In genomic region chr12:57078519-57079404, GRCh38 we compare ENCODE assay signal across 8 cellular contexts. TPM values are rescaled to one million over a fixed set of nuclear protein-coding genes. Genes with fewer than 3 reads are reported as not detected.
DNase-seq lines count a peak whose midpoint lies in the region; TF ChIP-seq lines count a peak whose summit lies in the region.

Gene NEMP1 (minus strand): TSS chr12:57078791. CDS start chr12:57078745, 46 bp downstream.

- DNase-seq in ELF-1 (ENCODE audit: low read depth, low spot score) (peak; percentile 100), H7 (peak; percentile 97), M059J (ENCODE audit: low read depth) (peak; percentile 100), SHP77 (lab: John Stamatoyannopoulos, UW) (peak; percentile 99), fibroblast of pulmonary artery (ENCODE audit: low read depth) (peak; percentile 100)
- peak; percentile 93 for DNase-seq in activated effector memory CD4-positive, alpha-beta T cell treated with Interleukin-2 at 50 U/mL for 16 hours

- no peaks in the 10 kb centered on the region; the same call in 1 of the 2 replicates for H3K36me3 ChIP-seq in H7 (replicated peaks; ENCODE audit: control insufficient read depth, insufficient read depth, low read length)

- peak within 1 kb of the TSS; percentile 85 for H3K4me3 ChIP-seq in H7 (ENCODE audit: insufficient read depth, low read depth, low read length)
- H3K4me3 ChIP-seq in fibroblast of pulmonary artery (replicated peaks; ENCODE audit: low read depth, low read length), result peak within 1 kb of the TSS; percentile 80

- H3K4me1 Mint-ChIP-seq in nephron, result peaks cover 21% of the 10 kb centered on the region
- peaks cover 48% of the 10 kb centered on the region for H3K4me1 Mint-ChIP-seq in stimulated activated naive CD8-positive, alpha-beta T cell treated with anti-CD3 and anti-CD28 coated beads, Interleukin-15, Interleukin-2, amounts not matched to agents 100 ng/mL and 50 ng/mL, for 24 hours (ENCODE audit: low read depth)

- no peaks in the 10 kb centered on the region for H3K36me3 Mint-ChIP-seq in nephron (ENCODE audit: low read depth)
- H3K36me3 Mint-ChIP-seq in stimulated activated naive CD8-positive, alpha-beta T cell treated with anti-CD3 and anti-CD28 coated beads, Interleukin-15, Interleukin-2, amounts not matched to agents 100 ng/mL and 50 ng/mL, for 24 hours (ENCODE audit: low read depth), result peaks cover 4% of the 10 kb centered on the region

- H3K4me3 Mint-ChIP-seq in nephron, result peak within 1 kb of the TSS; percentile 91 to 93 (median 91)
- H3K4me3 Mint-ChIP-seq in stimulated activated naive CD8-positive, alpha-beta T cell treated with anti-CD3 and anti-CD28 coated beads, Interleukin-15, Interleukin-2, amounts not matched to agents 100 ng/mL and 50 ng/mL, for 24 hours, result peak within 1 kb of the TSS; percentile 97

- H3K27ac Mint-ChIP-seq in nephron, result peak within 1 kb of the TSS; percentile 84 to 95 (median 95)
- peak within 1 kb of the TSS; percentile 97 for H3K27ac Mint-ChIP-seq in stimulated activated naive CD8-positive, alpha-beta T cell treated with anti-CD3 and anti-CD28 coated beads, Interleukin-15, Interleukin-2, amounts not matched to agents 100 ng/mL and 50 ng/mL, for 24 hours

- H3K27me3 Mint-ChIP-seq in nephron (ENCODE audit: low read depth), result no peaks in the 10 kb centered on the region
- H3K27me3 Mint-ChIP-seq in stimulated activated naive CD8-positive, alpha-beta T cell treated with anti-CD3 and anti-CD28 coated beads, Interleukin-15, Interleukin-2, amounts not matched to agents 100 ng/mL and 50 ng/mL, for 24 hours, result no peaks in the 10 kb centered on the region

- no peaks in the 10 kb centered on the region for H3K9me3 Mint-ChIP-seq in nephron
- no peaks in the 10 kb centered on the region for H3K9me3 Mint-ChIP-seq in stimulated activated naive CD8-positive, alpha-beta T cell treated with anti-CD3 and anti-CD28 coated beads, Interleukin-15, Interleukin-2, amounts not matched to agents 100 ng/mL and 50 ng/mL, for 24 hours

- H3K27me3 ChIP-seq in H7 (ENCODE audit: control insufficient read depth, insufficient read depth, low read length), result no peaks in the 10 kb centered on the region

- TF ChIP-seq CTCF in fibroblast of pulmonary artery (IDR thresholded peaks at IDR 0.05; ENCODE audit: low read length, missing control alignments) (no peak), nephron (IDR thresholded peaks at IDR 0.05; ENCODE audit: unreplicated experiment in 3 of 3) (no peak)

RNA-seq across cellular contexts. Expression of gene NEMP1, which starts in this region (rescaled TPM):
- 22.6 and 30.6 TPM in 2 replicates for total RNA-seq in H7 (2014; rRNA removed; shearing (Covaris generic))
- total RNA-seq in M059J (2014; rRNA removed; shearing (Covaris generic)), result 18.1 and 30.3 TPM in 2 replicates

Comparison
In these comparisons a context has a peak if more than half of its experiments do, and no peak if none do; other contexts are left out.
1. Peak in every context shown above with its lines: DNase-seq and H3K4me3 ChIP-seq.